ENCODE assay signal across 8 cellular contexts in genomic region chr16:30922960-30923535, GRCh38.
DNase-seq lines count a peak whose midpoint lies in the region; ATAC-seq lines count a peak whose summit lies in the region.

No MANE protein-coding gene starts in this region.

- ATAC-seq in HG03442 (IDR thresholded peaks at IDR 0.05; ENCODE audit: unreplicated experiment) = peak; percentile 53

- DNase-seq in AML-193 (lab: John Stamatoyannopoulos, UW) (peak; percentile 98), GM19240 (ENCODE audit: insufficient read length, low spot score) (peak; percentile 96), NCI-H510A (lab: John Stamatoyannopoulos, UW) (peak; percentile 99), cerebellar nuclear complex (lab: John Stamatoyannopoulos, UW) (peak; percentile 100), islet precursor cell (peak; percentile 100)
- peak; percentile 91 for DNase-seq in activated CD4-positive, alpha-beta T cell treated with anti-CD3 and anti-CD28 coated beads for 1 hour
- peak; percentile 94 to 97 for DNase-seq in stimulated activated CD4-positive, alpha-beta T cell treated with anti-CD3 and anti-CD28 coated beads, Interleukin-12 subunit alpha, Interleukin-12 subunit beta, amount 100 ng/mL, for 24 hours (ENCODE audit: low read depth in 2 of 2)

Comparison
In these comparisons a context has a peak if more than half of its experiments do, and no peak if none do; other contexts are left out.
1. Peak in every context shown above with its lines: DNase-seq and ATAC-seq.